25 cellular contexts compared by ENCODE assay signal in genomic region chr3:8345396-8345795, GRCh38.
"Had no signal": no experiment of that assay in that cellular context is flagged by ENCODE, and none has a peak within 500 bp of the region (broad histone marks: within the 10 kb centered on the region; RNA-seq: fewer than 3 reads in every experiment).

No MANE protein-coding gene starts in this region.

- H3K27ac Mint-ChIP-seq: activated CD4-positive, alpha-beta T cell treated with anti-CD3 and anti-CD28 coated beads, Interleukin-2, amount 10 ng/mL, durations not matched to agents 7 days and 5 days; activated CD8-positive, alpha-beta T cell treated with anti-CD3 and anti-CD28 coated beads, Interleukin-2, amount 10 ng/mL, durations not matched to agents 7 days and 5 days; activated naive CD8-positive, alpha-beta T cell treated with anti-CD3 and anti-CD28 coated beads, Interleukin-2, amount 50 U/mL, for 24 hours; activated T-cell treated with anti-CD3 and anti-CD28 coated beads, Interleukin-2, amount 50 U/mL, for 24 hours; activated T-helper 2 cell treated with anti-CD3 and anti-CD28 coated beads, Interferon-gamma antibody, Interleukin-2, Interleukin-4, amounts not matched to agents 10 μg/mL and 5 μg/mL and 100 μg/mL, durations not matched to agents 14 hours and 24 hours and 36 hours; endodermal cell; mesothelial cell of epicardium; stimulated activated naive B cell treated with anti-CD40 and anti-IgM and Interleukin-4, amounts not matched to agents 10 μg/mL and 1 μg/mL and 100 μg/mL, for 72 hours had no signal

- H3K27me3 ChIP-seq: brain microvascular endothelial cell, colonic mucosa, neutrophil, upper lobe of left lung had no signal

- H3K4me3 ChIP-seq: colonic mucosa, lung, thoracic aorta, upper lobe of left lung had no signal

- ATAC-seq: activated CD4-positive, CD25-positive, alpha-beta regulatory T cell treated with anti-CD3 and anti-CD28 coated beads, Interleukin-2, amount 50 U/mL, for 24 hours; activated CD8-positive, alpha-beta T cell treated with anti-CD3 and anti-CD28 coated beads, Interleukin-2, amount 10 ng/mL, durations not matched to agents 7 days and 5 days; activated naive CD8-positive, alpha-beta T cell treated with anti-CD3 and anti-CD28 coated beads, Interleukin-2, amount 50 U/mL, for 24 hours; left lobe of liver; natural killer cell treated with Interleukin-12 subunit alpha and Interleukin-12 subunit beta and Interleukin-15 and Interleukin-18, amount 100 ng/mL, for 72 hours; stimulated activated naive B cell treated with anti-CD40 and anti-IgM and Interleukin-4, amounts not matched to agents 10 μg/mL and 1 μg/mL and 100 μg/mL, for 72 hours had no signal

- H3K4me1 Mint-ChIP-seq: activated CD4-positive, alpha-beta T cell treated with anti-CD3 and anti-CD28 coated beads, Interleukin-2, amount 10 ng/mL, durations not matched to agents 7 days and 5 days; activated naive CD8-positive, alpha-beta T cell treated with anti-CD3 and anti-CD28 coated beads, Interleukin-2, amount 50 U/mL, for 24 hours; endodermal cell; stimulated activated naive B cell treated with anti-CD40 and anti-IgM and Interleukin-4, amounts not matched to agents 10 μg/mL and 1 μg/mL and 100 μg/mL, for 72 hours had no signal

- H3K36me3 Mint-ChIP-seq: stimulated activated naive B cell treated with anti-CD40 and anti-IgM and Interleukin-4, amounts not matched to agents 10 μg/mL and 1 μg/mL and 100 μg/mL, for 72 hours had no signal

- H3K9me3 ChIP-seq: colonic mucosa, neutrophil had no signal

- H3K4me3 Mint-ChIP-seq: activated CD4-positive, alpha-beta T cell treated with anti-CD3 and anti-CD28 coated beads, Interleukin-2, amount 10 ng/mL, durations not matched to agents 7 days and 5 days; activated CD8-positive, alpha-beta T cell treated with anti-CD3 and anti-CD28 coated beads, Interleukin-2, amount 10 ng/mL, durations not matched to agents 7 days and 5 days; activated naive CD8-positive, alpha-beta T cell treated with anti-CD3 and anti-CD28 coated beads, Interleukin-2, amount 50 U/mL, for 24 hours; activated T-cell treated with anti-CD3 and anti-CD28 coated beads, Interleukin-2, amount 50 U/mL, for 24 hours; endodermal cell; mesothelial cell of epicardium; natural killer cell treated with Interleukin-12 subunit alpha and Interleukin-12 subunit beta and Interleukin-15 and Interleukin-18, amount 100 ng/mL, for 72 hours; stimulated activated naive B cell treated with anti-CD40 and anti-IgM and Interleukin-4, amounts not matched to agents 10 μg/mL and 1 μg/mL and 100 μg/mL, for 72 hours had no signal

- H3K36me3 ChIP-seq: brain microvascular endothelial cell, colonic mucosa, neutrophil, thoracic aorta, upper lobe of left lung had no signal

- DNase-seq: activated CD4-positive, alpha-beta T cell treated with anti-CD3 and anti-CD28 coated beads, Interleukin-2, amount 10 ng/mL, durations not matched to agents 7 days and 5 days; activated CD8-positive, alpha-beta T cell treated with anti-CD3 and anti-CD28 coated beads, Interleukin-2, amount 10 ng/mL, durations not matched to agents 7 days and 5 days; activated naive CD4-positive, alpha-beta T cell treated with Interleukin-2 at 50 U/mL for 16 hours; activated naive CD8-positive, alpha-beta T cell treated with anti-CD3 and anti-CD28 coated beads, Interleukin-2, amount 50 U/mL, for 24 hours; activated T-cell treated with anti-CD3 and anti-CD28 coated beads, Interleukin-2, amount 50 U/mL, for 24 hours; anterior cingulate cortex; brain microvascular endothelial cell; central memory CD4-positive, alpha-beta T cell; colonic mucosa; endodermal cell; foreskin fibroblast; glutamatergic neuron; hippocampal formation; stimulated activated naive B cell treated with anti-CD40 and anti-IgM and Interleukin-4, amounts not matched to agents 10 μg/mL and 1 μg/mL and 100 μg/mL, for 72 hours; upper lobe of left lung had no signal

- FAIRE-seq: keratinocyte had no signal

- H3K4me1 ChIP-seq: colonic mucosa, upper lobe of left lung had no signal

- H3K27ac ChIP-seq: brain microvascular endothelial cell, colonic mucosa, epithelial cell of prostate, neutrophil, thoracic aorta, upper lobe of left lung had no signal

- H3K27me3 Mint-ChIP-seq: activated naive CD8-positive, alpha-beta T cell treated with anti-CD3 and anti-CD28 coated beads, Interleukin-2, amount 50 U/mL, for 24 hours; activated T-cell treated with anti-CD3 and anti-CD28 coated beads, Interleukin-2, amount 50 U/mL, for 24 hours; natural killer cell treated with Interleukin-12 subunit alpha and Interleukin-12 subunit beta and Interleukin-15 and Interleukin-18, amount 100 ng/mL, for 72 hours had no signal
